14 cellular contexts compared by ENCODE assay signal in genomic region chr14:100372357-100373048, GRCh38. TPM values are rescaled to one million over a fixed set of nuclear protein-coding genes. Genes with fewer than 3 reads are reported as not detected.
DNase-seq lines count a peak whose midpoint lies in the region; ATAC-seq and TF ChIP-seq lines count a peak whose summit lies in the region.
"Had no signal": no experiment of that assay in that cellular context is flagged by ENCODE, and none has a peak within 500 bp of the region (broad histone marks: within the 10 kb centered on the region; RNA-seq: fewer than 3 reads in every experiment).

No MANE protein-coding gene starts in this region.

- peak overlapping the region; percentile 99 to 100 for H3K27ac Mint-ChIP-seq in natural killer cell treated with Interleukin-12 subunit alpha and Interleukin-12 subunit beta and Interleukin-15 and Interleukin-18, amount 100 ng/mL, for 72 hours
- no peak overlapping the region for H3K27ac Mint-ChIP-seq in natural killer cell
- peak overlapping the region; percentile 96 for H3K27ac Mint-ChIP-seq in activated CD8-positive, alpha-beta T cell treated with anti-CD3 and anti-CD28 coated beads, Interleukin-2, amount 10 ng/mL, durations not matched to agents 7 days and 5 days

- intact Hi-C loops in natural killer cell (cut with micrococcal nuclease) = no loop called here

- no peaks in the 10 kb centered on the region for H3K9me3 ChIP-seq in upper lobe of left lung

- H3K36me3 Mint-ChIP-seq in natural killer cell treated with Interleukin-12 subunit alpha and Interleukin-12 subunit beta and Interleukin-15 and Interleukin-18, amount 100 ng/mL, for 72 hours = peaks cover 34% of the 10 kb centered on the region
- peaks cover 9% of the 10 kb centered on the region for H3K36me3 Mint-ChIP-seq in natural killer cell
- H3K36me3 Mint-ChIP-seq in activated CD8-positive, alpha-beta T cell treated with anti-CD3 and anti-CD28 coated beads, Interleukin-2, amount 10 ng/mL, durations not matched to agents 7 days and 5 days (ENCODE audit: low read depth) = peaks cover 69% of the 10 kb centered on the region

- no peaks in the 10 kb centered on the region for H3K27me3 Mint-ChIP-seq in natural killer cell treated with Interleukin-12 subunit alpha and Interleukin-12 subunit beta and Interleukin-15 and Interleukin-18, amount 100 ng/mL, for 72 hours
- no peaks in the 10 kb centered on the region for H3K27me3 Mint-ChIP-seq in natural killer cell (ENCODE audit: low read depth in 2 of 2)
- no peaks in the 10 kb centered on the region for H3K27me3 Mint-ChIP-seq in activated CD8-positive, alpha-beta T cell treated with anti-CD3 and anti-CD28 coated beads, Interleukin-2, amount 10 ng/mL, durations not matched to agents 7 days and 5 days (ENCODE audit: low read depth)

- POLR2A ChIA-PET in activated CD8-positive, alpha-beta T cell treated with anti-CD3 and anti-CD28 coated beads, Interleukin-2, amount 10 ng/mL, durations not matched to agents 7 days and 5 days (lab: Charles Lee) = interaction anchor here (0.7 kb wide), 1 partner anchor 31 kb away, joined by 3 read pairs; no protein-coding TSS in a partner anchor

- peak overlapping the region in 3 of 4 donors; percentile 65 to 93 (median 92) for H3K27ac ChIP-seq in upper lobe of left lung

- no peak for ATAC-seq in natural killer cell treated with Interleukin-12 subunit alpha and Interleukin-12 subunit beta and Interleukin-15 and Interleukin-18, amount 100 ng/mL, for 72 hours
- ATAC-seq in natural killer cell (no peak), upper lobe of left lung (ENCODE audit: low FRiP score in 2 of 2) (no peak)
- no peak for ATAC-seq in activated CD8-positive, alpha-beta T cell treated with anti-CD3 and anti-CD28 coated beads, Interleukin-2, amount 10 ng/mL, durations not matched to agents 7 days and 5 days
- ATAC-seq: left colon had no signal

- no peak for DNase-seq in natural killer cell treated with Interleukin-12 subunit alpha and Interleukin-12 subunit beta and Interleukin-15 and Interleukin-18, amount 100 ng/mL, for 72 hours (ENCODE audit: low spot score)
- DNase-seq in natural killer cell (no peak), islet precursor cell (peak; percentile 79), upper lobe of left lung (no peak), ACHN (no peak), COLO668 (lab: John Stamatoyannopoulos, UW; ENCODE audit: unreplicated experiment) (no peak), pons (ENCODE audit: low spot score) (no peak)
- DNase-seq in activated CD8-positive, alpha-beta T cell treated with anti-CD3 and anti-CD28 coated beads, Interleukin-2, amount 10 ng/mL, durations not matched to agents 7 days and 5 days = no peak
- DNase-seq: activated CD4-positive, alpha-beta T cell treated with anti-CD3 and anti-CD28 coated beads, Interleukin-2, amount 50 U/mL, for 1 hour; KBM-7; left colon; SHP77 treated with DMSO at 0.1 percent for 48 hours had no signal

- CTCF ChIA-PET in activated CD8-positive, alpha-beta T cell treated with anti-CD3 and anti-CD28 coated beads, Interleukin-2, amount 10 ng/mL, durations not matched to agents 7 days and 5 days (lab: Charles Lee) = interaction anchor here (1.0 to 1.5 kb wide), 3 partner anchors 11 to 150 kb away, joined by 3 to 8 read pairs (median 3); no protein-coding TSS in a partner anchor

- peaks cover 0 to 31% (median 16%) of the 10 kb centered on the region in 4 donors for H3K36me3 ChIP-seq in upper lobe of left lung

- TF ChIP-seq EP300 in upper lobe of left lung (IDR thresholded peaks at IDR 0.05) = no peak

- no peaks in the 10 kb centered on the region for H3K9me3 Mint-ChIP-seq in natural killer cell treated with Interleukin-12 subunit alpha and Interleukin-12 subunit beta and Interleukin-15 and Interleukin-18, amount 100 ng/mL, for 72 hours
- no peaks in the 10 kb centered on the region for H3K9me3 Mint-ChIP-seq in natural killer cell
- no peaks in the 10 kb centered on the region for H3K9me3 Mint-ChIP-seq in activated CD8-positive, alpha-beta T cell treated with anti-CD3 and anti-CD28 coated beads, Interleukin-2, amount 10 ng/mL, durations not matched to agents 7 days and 5 days (ENCODE audit: insufficient read depth)
- H3K9me3 Mint-ChIP-seq: brain had no signal

- H3K4me3 Mint-ChIP-seq in natural killer cell treated with Interleukin-12 subunit alpha and Interleukin-12 subunit beta and Interleukin-15 and Interleukin-18, amount 100 ng/mL, for 72 hours = peak overlapping the region; percentile 93
- no peak overlapping the region for H3K4me3 Mint-ChIP-seq in natural killer cell
- peak overlapping the region; percentile 95 for H3K4me3 Mint-ChIP-seq in activated CD8-positive, alpha-beta T cell treated with anti-CD3 and anti-CD28 coated beads, Interleukin-2, amount 10 ng/mL, durations not matched to agents 7 days and 5 days

- H3K4me3 ChIP-seq in upper lobe of left lung = peak overlapping the region in 3 of 4 donors; percentile 78 to 91 (median 91)

- H3K4me1 ChIP-seq in upper lobe of left lung = peaks cover 27 to 54% (median 30%) of the 10 kb centered on the region in 4 donors

- WGBS in upper lobe of left lung, 2 donors = 53 to 60% methylated on average over 4 of the region's 4 CpGs

- TF ChIP-seq POLR2A in upper lobe of left lung (IDR thresholded peaks at IDR 0.05) = no peak

- peaks cover 64 to 67% of the 10 kb centered on the region in 2 donors for H3K4me1 Mint-ChIP-seq in natural killer cell treated with Interleukin-12 subunit alpha and Interleukin-12 subunit beta and Interleukin-15 and Interleukin-18, amount 100 ng/mL, for 72 hours (ENCODE audit: low read depth in 2 of 2)
- H3K4me1 Mint-ChIP-seq in natural killer cell = peaks cover 20 to 24% of the 10 kb centered on the region in 2 donors
- H3K4me1 Mint-ChIP-seq in activated CD8-positive, alpha-beta T cell treated with anti-CD3 and anti-CD28 coated beads, Interleukin-2, amount 10 ng/mL, durations not matched to agents 7 days and 5 days (ENCODE audit: low read depth) = peaks cover 66% of the 10 kb centered on the region

- in situ Hi-C loops in ACHN (cut with HindIII; ENCODE audit: low pct_ligation_motif_present, low pct_unique_long_range_greater_than_20kb, low sequenced_read_pairs) = no loop called here

- no peaks in the 10 kb centered on the region for H3K27me3 ChIP-seq in upper lobe of left lung

- TF ChIP-seq CTCF in natural killer cell (IDR thresholded peaks at IDR 0.05) = no peak
- TF ChIP-seq CTCF in upper lobe of left lung (IDR thresholded peaks at IDR 0.05) = no peak

RNA-seq across cellular contexts. Expression of gene WDR25, which starts 3.8 kb away (rescaled TPM):
- 1 to 10 TPM; 6.4 to 7.0 TPM for total RNA-seq in natural killer cell treated with Interleukin-12 subunit alpha and Interleukin-12 subunit beta and Interleukin-15 and Interleukin-18, amount 100 ng/mL, for 72 hours
- 1 to 10 TPM; 5.0 to 9.8 (median 9.7) TPM for total RNA-seq in natural killer cell
- total RNA-seq in activated CD8-positive, alpha-beta T cell treated with anti-CD3 and anti-CD28 coated beads, Interleukin-2, amount 10 ng/mL, durations not matched to agents 7 days and 5 days = 1 to 10 TPM; 7.2 to 7.9 TPM
- total RNA-seq in upper lobe of left lung = 10 to 100 TPM in 4 of 6 donors, 1 to 10 TPM in 2; 5.5 to 43.0 (median 10.6) TPM

RNA-seq across cellular contexts. Expression of gene SLC25A47, which starts 49.4 kb away (rescaled TPM):
- total RNA-seq in natural killer cell treated with Interleukin-12 subunit alpha and Interleukin-12 subunit beta and Interleukin-15 and Interleukin-18, amount 100 ng/mL, for 72 hours = not detected
- total RNA-seq in natural killer cell = under 1 TPM in 1 of 3 donors, not detected in 2; 0.20 TPM
- total RNA-seq in activated CD8-positive, alpha-beta T cell treated with anti-CD3 and anti-CD28 coated beads, Interleukin-2, amount 10 ng/mL, durations not matched to agents 7 days and 5 days = not detected
- not detected for total RNA-seq in upper lobe of left lung
- total RNA-seq: renal cortical epithelial cell had no signal

Comparison
In these comparisons a context has a peak if more than half of its experiments do, and no peak if none do; other contexts are left out.
1. H3K27ac Mint-ChIP-seq: peak in natural killer cell treated with Interleukin-12 subunit alpha and Interleukin-12 subunit beta and Interleukin-15 and Interleukin-18, amount 100 ng/mL, for 72 hours (2 of 2) and activated CD8-positive, alpha-beta T cell treated with anti-CD3 and anti-CD28 coated beads, Interleukin-2, amount 10 ng/mL, durations not matched to agents 7 days and 5 days (single experiment); none in natural killer cell (0 of 2).